Comparison of ENCODE assay signal across 8 cellular contexts in genomic region chr19:49640113-49640898, GRCh38. TPM values are rescaled to one million over a fixed set of nuclear protein-coding genes. Genes with fewer than 3 reads are reported as not detected.
DNase-seq lines count a peak whose midpoint lies in the region; ATAC-seq and TF ChIP-seq lines count a peak whose summit lies in the region.

Gene RRAS, minus strand, starts transcription at chr19:49640143. Its CDS starts 45 bp downstream, at chr19:49640098.

- DNase-seq in GM23338 (ENCODE audit: low spot score), result peak; percentile 100
- peak; percentile 100 for DNase-seq in LHCN-M2 (ENCODE audit: low read depth)
- DNase-seq in RPMI8226, result peak; percentile 100
- peak; percentile 100 for DNase-seq in activated T-helper 2 cell treated with anti-CD3 and anti-CD28 coated beads, Interferon-gamma antibody, Interleukin-2, Interleukin-4, amounts not matched to agents 10 μg/mL and 5 μg/mL and 100 μg/mL, durations not matched to agents 14 hours and 24 hours and 36 hours (ENCODE audit: low spot score)
- peak; percentile 100 for DNase-seq in fibroblast of lung (ENCODE audit: low read depth in 2 of 2)
- DNase-seq in naive thymus-derived CD4-positive, alpha-beta T cell, result peak; percentile 91 to 100 (median 99)
- peak; percentile 99 for DNase-seq in stimulated activated naive B cell treated with anti-CD40 and anti-IgM and Interleukin-4, amounts not matched to agents 10 μg/mL and 1 μg/mL and 100 μg/mL, for 72 hours

- H3K27me3 Mint-ChIP-seq in GM23338 (ENCODE audit: insufficient read depth, low read depth, poor library complexity), result peaks cover 43% of the 10 kb centered on the region
- H3K27me3 Mint-ChIP-seq in activated T-helper 2 cell treated with anti-CD3 and anti-CD28 coated beads, Interferon-gamma antibody, Interleukin-2, Interleukin-4, amounts not matched to agents 10 μg/mL and 5 μg/mL and 100 μg/mL, durations not matched to agents 14 hours and 24 hours and 36 hours (ENCODE audit: low read depth), result peaks cover 1% of the 10 kb centered on the region
- peaks cover 0 to 6% (median 0%) of the 10 kb centered on the region in 5 donors for H3K27me3 Mint-ChIP-seq in naive thymus-derived CD4-positive, alpha-beta T cell
- no peaks in the 10 kb centered on the region for H3K27me3 Mint-ChIP-seq in stimulated activated naive B cell treated with anti-CD40 and anti-IgM and Interleukin-4, amounts not matched to agents 10 μg/mL and 1 μg/mL and 100 μg/mL, for 72 hours

- H3K36me3 ChIP-seq in DOHH2 (ENCODE audit: control insufficient read depth, low read length) (peaks cover 26% of the 10 kb centered on the region), GM23338 (ENCODE audit: insufficient read depth) (no peaks in the 10 kb centered on the region), fibroblast of lung (ENCODE audit: control insufficient read depth, insufficient read depth, low read length) (peaks cover 2% of the 10 kb centered on the region)
- peaks cover 0 to 10% (median 0%) of the 10 kb centered on the region in 3 experiments for H3K36me3 ChIP-seq in naive thymus-derived CD4-positive, alpha-beta T cell (ENCODE audit: control insufficient read depth in 2 of 3, insufficient read depth in 3 of 3, low read length in 3 of 3)

- H3K27ac ChIP-seq in DOHH2 (ENCODE audit: low read depth, low read length), result peak within 1 kb of the TSS; percentile 98
- peak within 1 kb of the TSS; percentile 100 for H3K27ac ChIP-seq in GM23338 (ENCODE audit: low read depth)
- peak within 1 kb of the TSS; percentile 97 for H3K27ac ChIP-seq in fibroblast of lung (ENCODE audit: insufficient read depth, low read length)
- H3K27ac ChIP-seq in naive thymus-derived CD4-positive, alpha-beta T cell (ENCODE audit: low read depth, low read length), result peak within 1 kb of the TSS; percentile 95

- H3K9me3 ChIP-seq in DOHH2 (ENCODE audit: control insufficient read depth, insufficient read depth, low read length) (no peaks in the 10 kb centered on the region), fibroblast of lung (ENCODE audit: control insufficient read depth, insufficient read depth, low read depth, low read length) (no peaks in the 10 kb centered on the region)
- no peaks in the 10 kb centered on the region for H3K9me3 ChIP-seq in naive thymus-derived CD4-positive, alpha-beta T cell (ENCODE audit: control insufficient read depth in 2 of 3, low read length in 3 of 3)

- peak within 1 kb of the TSS; percentile 99 for H3K4me3 ChIP-seq in DOHH2 (ENCODE audit: low read length)
- peak within 1 kb of the TSS; percentile 70 for H3K4me3 ChIP-seq in GM23338
- peak within 1 kb of the TSS; percentile 60 to 90 (median 73) for H3K4me3 ChIP-seq in fibroblast of lung (replicated peaks in 1 of 4; ENCODE audit: control extremely low read depth in 1 of 4, insufficient read depth in 1 of 4, low read depth in 3 of 4, low read length in 4 of 4)
- H3K4me3 ChIP-seq in naive thymus-derived CD4-positive, alpha-beta T cell (ENCODE audit: low read length), result peak within 1 kb of the TSS; percentile 64

- ATAC-seq in GM23338, result peak; percentile 65
- peak; percentile 78 for ATAC-seq in naive thymus-derived CD4-positive, alpha-beta T cell
- peak; percentile 72 to 73 for ATAC-seq in stimulated activated naive B cell treated with anti-CD40 and anti-IgM and Interleukin-4, amounts not matched to agents 10 μg/mL and 1 μg/mL and 100 μg/mL, for 72 hours (replicated peaks)

- H3K9ac ChIP-seq in fibroblast of lung (ENCODE audit: insufficient read depth, low read length), result peak within 1 kb of the TSS; percentile 75

- CTCF ChIA-PET in naive thymus-derived CD4-positive, alpha-beta T cell (lab: Charles Lee), result interaction anchor here (0.6 to 1.8 kb wide), 11 partner anchors 25 to 906 kb away, joined by 3 to 11 read pairs (median 4); partner anchors contain the start of genes BCL2L12, IRF3 and RCN3

- H3K4me2 ChIP-seq in DOHH2 (ENCODE audit: low read length) (peak within 1 kb of the TSS; percentile 99), GM23338 (peak within 1 kb of the TSS; percentile 90), fibroblast of lung (ENCODE audit: extremely low read depth, insufficient read depth, low read length) (peak within 1 kb of the TSS; percentile 96)

- intact Hi-C loops in activated T-helper 2 cell treated with anti-CD3 and anti-CD28 coated beads, Interferon-gamma antibody, Interleukin-2, Interleukin-4, amounts not matched to agents 10 μg/mL and 5 μg/mL and 100 μg/mL, durations not matched to agents 14 hours and 24 hours and 36 hours (cut with micrococcal nuclease), result loop anchor here (1.0 to 2.0 kb wide), 4 partner anchors 47 to 288 kb away; partner anchors contain the start of genes ATF5 and NUP62
- intact Hi-C loops in naive thymus-derived CD4-positive, alpha-beta T cell (cut with micrococcal nuclease), result loop anchor here (1.0 to 10.0 kb wide), 21 partner anchors 25 to 1470 kb away; partner anchors contain the start of genes AKT1S1 (in 1 of the 2), BCL2L12 (in 1 of the 2), C19orf73 (in 1 of the 2) and CYTH2 (in 1 of the 2)

- peaks cover 66% of the 10 kb centered on the region for H3K4me1 Mint-ChIP-seq in GM23338
- peaks cover 47% of the 10 kb centered on the region for H3K4me1 Mint-ChIP-seq in activated T-helper 2 cell treated with anti-CD3 and anti-CD28 coated beads, Interferon-gamma antibody, Interleukin-2, Interleukin-4, amounts not matched to agents 10 μg/mL and 5 μg/mL and 100 μg/mL, durations not matched to agents 14 hours and 24 hours and 36 hours (ENCODE audit: low read depth)
- peaks cover 57 to 67% (median 63%) of the 10 kb centered on the region in 7 donors for H3K4me1 Mint-ChIP-seq in naive thymus-derived CD4-positive, alpha-beta T cell
- H3K4me1 Mint-ChIP-seq in stimulated activated naive B cell treated with anti-CD40 and anti-IgM and Interleukin-4, amounts not matched to agents 10 μg/mL and 1 μg/mL and 100 μg/mL, for 72 hours, result peaks cover 43 to 54% of the 10 kb centered on the region in 2 donors

- peaks cover 32% of the 10 kb centered on the region for H3K4me1 ChIP-seq in DOHH2 (ENCODE audit: control insufficient read depth, low read length)
- peaks cover 48% of the 10 kb centered on the region for H3K4me1 ChIP-seq in GM23338 (ENCODE audit: insufficient read depth)
- peaks cover 7% of the 10 kb centered on the region for H3K4me1 ChIP-seq in fibroblast of lung (ENCODE audit: control insufficient read depth, extremely low read depth, insufficient read depth, low read length)
- peaks cover 27 to 40% of the 10 kb centered on the region in 2 donors for H3K4me1 ChIP-seq in naive thymus-derived CD4-positive, alpha-beta T cell (ENCODE audit: control insufficient read depth in 2 of 2, insufficient read depth in 2 of 2, low read length in 2 of 2)

- no peak within 1 kb of the TSS for H2AFZ ChIP-seq in GM23338
- H2AFZ ChIP-seq in fibroblast of lung (ENCODE audit: low read length), result no peak within 1 kb of the TSS

- H3K36me3 Mint-ChIP-seq in GM23338 (ENCODE audit: low read depth), result peaks cover 4% of the 10 kb centered on the region; the same call in 2 of the 3 replicates
- peaks cover 12% of the 10 kb centered on the region for H3K36me3 Mint-ChIP-seq in activated T-helper 2 cell treated with anti-CD3 and anti-CD28 coated beads, Interferon-gamma antibody, Interleukin-2, Interleukin-4, amounts not matched to agents 10 μg/mL and 5 μg/mL and 100 μg/mL, durations not matched to agents 14 hours and 24 hours and 36 hours (ENCODE audit: low read depth)
- H3K36me3 Mint-ChIP-seq in naive thymus-derived CD4-positive, alpha-beta T cell, result peaks cover 0 to 5% (median 0%) of the 10 kb centered on the region in 5 donors
- H3K36me3 Mint-ChIP-seq in stimulated activated naive B cell treated with anti-CD40 and anti-IgM and Interleukin-4, amounts not matched to agents 10 μg/mL and 1 μg/mL and 100 μg/mL, for 72 hours, result peaks cover 13 to 24% of the 10 kb centered on the region in 2 donors

- 0 out of 3 replicates have a peak, but pooled peaks cover under 1% of the 10 kb centered on the region for H3K9me3 Mint-ChIP-seq in GM23338
- no peaks in the 10 kb centered on the region for H3K9me3 Mint-ChIP-seq in activated T-helper 2 cell treated with anti-CD3 and anti-CD28 coated beads, Interferon-gamma antibody, Interleukin-2, Interleukin-4, amounts not matched to agents 10 μg/mL and 5 μg/mL and 100 μg/mL, durations not matched to agents 14 hours and 24 hours and 36 hours
- H3K9me3 Mint-ChIP-seq in naive thymus-derived CD4-positive, alpha-beta T cell, result peaks cover 0 to 2% (median 0%) of the 10 kb centered on the region in 11 donors
- H3K9me3 Mint-ChIP-seq in stimulated activated naive B cell treated with anti-CD40 and anti-IgM and Interleukin-4, amounts not matched to agents 10 μg/mL and 1 μg/mL and 100 μg/mL, for 72 hours, result no peaks in the 10 kb centered on the region

- POLR2A ChIA-PET in naive thymus-derived CD4-positive, alpha-beta T cell (lab: Charles Lee), result interaction anchor here (0.6 to 11.1 kb wide), 21 partner anchors 15 to 309 kb away, joined by 3 to 187 read pairs (median 5); partner anchors contain the start of genes AKT1S1, AP2A1, BCL2L12 and IRF3

- H3K27ac Mint-ChIP-seq in GM23338, result peak within 1 kb of the TSS; percentile 100
- peak within 1 kb of the TSS; percentile 97 for H3K27ac Mint-ChIP-seq in activated T-helper 2 cell treated with anti-CD3 and anti-CD28 coated beads, Interferon-gamma antibody, Interleukin-2, Interleukin-4, amounts not matched to agents 10 μg/mL and 5 μg/mL and 100 μg/mL, durations not matched to agents 14 hours and 24 hours and 36 hours
- H3K27ac Mint-ChIP-seq in naive thymus-derived CD4-positive, alpha-beta T cell, result peak within 1 kb of the TSS; percentile 93 to 99 (median 99)
- H3K27ac Mint-ChIP-seq in stimulated activated naive B cell treated with anti-CD40 and anti-IgM and Interleukin-4, amounts not matched to agents 10 μg/mL and 1 μg/mL and 100 μg/mL, for 72 hours, result peak within 1 kb of the TSS; percentile 99

- H3K4me3 Mint-ChIP-seq in GM23338, result peak within 1 kb of the TSS; percentile 97
- peak within 1 kb of the TSS; percentile 91 for H3K4me3 Mint-ChIP-seq in activated T-helper 2 cell treated with anti-CD3 and anti-CD28 coated beads, Interferon-gamma antibody, Interleukin-2, Interleukin-4, amounts not matched to agents 10 μg/mL and 5 μg/mL and 100 μg/mL, durations not matched to agents 14 hours and 24 hours and 36 hours (ENCODE audit: low read depth)
- peak within 1 kb of the TSS; percentile 86 to 98 (median 93) for H3K4me3 Mint-ChIP-seq in naive thymus-derived CD4-positive, alpha-beta T cell
- H3K4me3 Mint-ChIP-seq in stimulated activated naive B cell treated with anti-CD40 and anti-IgM and Interleukin-4, amounts not matched to agents 10 μg/mL and 1 μg/mL and 100 μg/mL, for 72 hours, result peak within 1 kb of the TSS; percentile 95 to 98

- H4K20me1 ChIP-seq in DOHH2 (ENCODE audit: control insufficient read depth, insufficient read depth, low read depth, low read length) (no peaks in the 10 kb centered on the region), GM23338 (replicated peaks; ENCODE audit: insufficient read depth) (peaks cover 13% of the 10 kb centered on the region), fibroblast of lung (ENCODE audit: control insufficient read depth, extremely low read depth, insufficient read depth, low read length) (no peaks in the 10 kb centered on the region)

- TF ChIP-seq CTCF in DOHH2 (IDR thresholded peaks at IDR 0.05; ENCODE audit: low read depth, low read length, poor library complexity, severe bottlenecking), result no peak
- TF ChIP-seq CTCF in GM23338 (conservative IDR thresholded peaks at IDR 0.05; ENCODE audit: low read depth in 2 of 2), result no peak
- no peak for TF ChIP-seq CTCF in fibroblast of lung (conservative IDR thresholded peaks at IDR 0.05 in 1 of 2, IDR thresholded peaks at IDR 0.05 in 1 of 2; ENCODE audit: low read depth in 1 of 2, low read length in 2 of 2)

- peaks cover 6% of the 10 kb centered on the region for H3F3A ChIP-seq in DOHH2 (ENCODE audit: control insufficient read depth, insufficient read depth)
- H3F3A ChIP-seq in GM23338 (replicated peaks; ENCODE audit: low read depth), result peaks cover 20% of the 10 kb centered on the region

- H3K9me2 ChIP-seq in DOHH2 (replicated peaks; ENCODE audit: control insufficient read depth, low read length), result no peaks in the 10 kb centered on the region
- no peaks in the 10 kb centered on the region for H3K9me2 ChIP-seq in GM23338 (ENCODE audit: insufficient read depth)

- H3K27me3 ChIP-seq in DOHH2 (ENCODE audit: control insufficient read depth, low read length) (peaks cover 19% of the 10 kb centered on the region), GM23338 (ENCODE audit: insufficient read depth) (peaks cover 11% of the 10 kb centered on the region; the same call in 1 of the 2 replicates), fibroblast of lung (ENCODE audit: control insufficient read depth, insufficient read depth, low read length) (no peaks in the 10 kb centered on the region)
- no peaks in the 10 kb centered on the region for H3K27me3 ChIP-seq in naive thymus-derived CD4-positive, alpha-beta T cell (ENCODE audit: control insufficient read depth in 2 of 2, insufficient read depth in 2 of 2, low read length in 2 of 2)

- H3K79me2 ChIP-seq in DOHH2 (ENCODE audit: control insufficient read depth, low read length) (peaks cover 40% of the 10 kb centered on the region), GM23338 (replicated peaks; ENCODE audit: insufficient read depth) (peaks cover 26% of the 10 kb centered on the region), fibroblast of lung (ENCODE audit: control insufficient read depth, insufficient read depth, low read length) (peaks cover 33% of the 10 kb centered on the region)

RNA-seq across cellular contexts. Expression of gene RRAS, which starts in this region (rescaled TPM):
- total RNA-seq in GM23338 (2014; rRNA removed; shearing (Covaris generic)), result 6.1 and 9.3 TPM in 2 replicates
- polyA plus RNA-seq in GM23338 (2016; fragmentation: Nextera tagmentation; extraction: Ambion mirVana), result 30.0 and 31.0 TPM in 2 replicates
- 61.3 and 65.3 TPM in 2 replicates for total RNA-seq in LHCN-M2 (2014; rRNA removed)
- 228 TPM for polyA plus RNA-seq in LHCN-M2 (2012)
- total RNA-seq in activated T-helper 2 cell treated with anti-CD3 and anti-CD28 coated beads, Interferon-gamma antibody, Interleukin-2, Interleukin-4, amounts not matched to agents 10 μg/mL and 5 μg/mL and 100 μg/mL, durations not matched to agents 14 hours and 24 hours and 36 hours, result 4.9 and 6.2 TPM in 2 replicates
- total RNA-seq in fibroblast of lung, result 34.2 and 60.1 TPM in 2 replicates
- 92.6 and 129 TPM in 2 replicates for polyA plus RNA-seq in fibroblast of lung
- polyA plus RNA-seq in fibroblast of lung (2012), result 144 and 191 TPM in 2 replicates
- polyA minus RNA-seq in fibroblast of lung (ENCODE audit: low replicate concordance), result 131 and 196 TPM in 2 replicates
- 10 to 100 TPM; 11.0 to 18.6 (median 13.8) TPM for total RNA-seq in naive thymus-derived CD4-positive, alpha-beta T cell
- 10 to 100 TPM; 31.8 to 37.0 TPM for polyA plus RNA-seq in naive thymus-derived CD4-positive, alpha-beta T cell

Comparison
In these comparisons a context has a peak if more than half of its experiments do, and no peak if none do; other contexts are left out.
1. Peak in every context shown above with its lines: DNase-seq, ATAC-seq, H3K4me3 ChIP-seq and H3K27ac ChIP-seq.